ENCODE assay signal across 11 cellular contexts in genomic region chr1:116515702-116516101, GRCh38. TPM values are rescaled to one million over a fixed set of nuclear protein-coding genes. Genes with fewer than 3 reads are reported as not detected.
DNase-seq lines count a peak whose midpoint lies in the region; ATAC-seq, FAIRE-seq and TF ChIP-seq lines count a peak whose summit lies in the region.
"Had no signal": no experiment of that assay in that cellular context is flagged by ENCODE, and none has a peak within 500 bp of the region (broad histone marks: within the 10 kb centered on the region; RNA-seq: fewer than 3 reads in every experiment).

No MANE protein-coding gene starts in this region.

- H3K4me1 ChIP-seq in liver (ENCODE audit: control insufficient read depth in 4 of 4, insufficient read depth in 4 of 4, low read length in 3 of 4) (no peaks in the 10 kb centered on the region), HepG2 (ENCODE audit: insufficient read depth, low read length) (peaks cover 9% of the 10 kb centered on the region), upper lobe of right lung (peaks cover 3% of the 10 kb centered on the region)
- H3K4me1 ChIP-seq in effector memory CD4-positive, alpha-beta T cell (ENCODE audit: control insufficient read depth, insufficient read depth, low read length, poor library complexity, severe bottlenecking): peaks cover 40% of the 10 kb centered on the region

- H3K27me3 ChIP-seq in liver (ENCODE audit: control insufficient read depth in 4 of 4, insufficient read depth in 4 of 4, low read length in 3 of 4) (no peaks in the 10 kb centered on the region), HepG2 (ENCODE audit: control insufficient read depth in 1 of 2, insufficient read depth in 2 of 2, low read length in 2 of 2) (no peaks in the 10 kb centered on the region), upper lobe of right lung (no peaks in the 10 kb centered on the region)
- H3K27me3 ChIP-seq in effector memory CD4-positive, alpha-beta T cell (replicated peaks; ENCODE audit: control insufficient read depth, insufficient read depth, low read length, poor library complexity, severe bottlenecking): no peaks in the 10 kb centered on the region

- H3K4me2 ChIP-seq in HepG2 (ENCODE audit: low read depth, low read length): no peak overlapping the region

- H3K4me3 Mint-ChIP-seq in T-cell: peak overlapping the region; percentile 48 to 70 (median 61)
- H3K4me3 Mint-ChIP-seq: WTC11 had no signal

- peak overlapping the region; percentile 97 to 98 for H3K27ac Mint-ChIP-seq in T-cell
- H3K27ac Mint-ChIP-seq: WTC11 had no signal

- H3K79me2 ChIP-seq in HepG2 (ENCODE audit: insufficient read depth, low read length): peaks cover 9% of the 10 kb centered on the region

- POLR2A ChIA-PET in HepG2 (lab: Yijun Ruan, JAX): no interaction called here
- POLR2A ChIA-PET in T-cell (lab: Charles Lee): interaction anchor here (0.6 to 1.4 kb wide), 5 partner anchors 11 to 550 kb away, joined by 3 to 4 read pairs (median 4); partner anchors contain the start of gene TTF2 (in 1 of the 2)

- H3K36me3 Mint-ChIP-seq in T-cell: peaks cover 9% of the 10 kb centered on the region

- no peak for FAIRE-seq in HepG2 (lab: Jason Lieb, UNC)
- FAIRE-seq: bronchial epithelial cell had no signal

- H3K9me3 Mint-ChIP-seq in T-cell: peaks cover 0 to 5% (median 0%) of the 10 kb centered on the region in 3 donors

- H3K36me3 ChIP-seq in liver (ENCODE audit: control insufficient read depth in 4 of 4, insufficient read depth in 3 of 4, low read depth in 1 of 4, low read length in 3 of 4): peaks cover 0 to 4% (median 0%) of the 10 kb centered on the region in 4 donors
- peaks cover 7 to 26% of the 10 kb centered on the region in 2 experiments for H3K36me3 ChIP-seq in HepG2 (replicated peaks in 1 of 2; ENCODE audit: control insufficient read depth in 1 of 2, insufficient read depth in 2 of 2, low read length in 2 of 2)
- no peaks in the 10 kb centered on the region for H3K36me3 ChIP-seq in effector memory CD4-positive, alpha-beta T cell (ENCODE audit: control insufficient read depth, insufficient read depth, low read length)
- H3K36me3 ChIP-seq in upper lobe of right lung: peaks cover 3% of the 10 kb centered on the region
- H3K36me3 ChIP-seq: thoracic aorta had no signal

- TF ChIP-seq RAD21 in liver (IDR thresholded peaks at IDR 0.05) (no peak), HepG2 (CRISPR knock-in tag; IDR thresholded peaks at IDR 0.05) (no peak)

- H3K9ac ChIP-seq in liver (ENCODE audit: low read depth in 1 of 2, low read length in 2 of 2) (no peak overlapping the region), HepG2 (ENCODE audit: insufficient read depth, low read depth, low read length) (no peak overlapping the region)

- 80% methylated on average over 7 of the region's 7 CpGs for WGBS in liver
- whole genome bisulfite sequencing in HepG2 (ENCODE audit: low lambda C conversion rate): 97% methylated on average over 7 of the region's 7 CpGs

- H2AFZ ChIP-seq in HepG2 (ENCODE audit: low read length): no peak overlapping the region

- no peak for DNase-seq in HepG2 (ENCODE audit: low spot score)
- DNase-seq in T-cell: peak in 17 of 34 experiments; percentile 11 to 39 (median 32)
- peak; percentile 37 to 46 (median 40) for DNase-seq in effector memory CD4-positive, alpha-beta T cell
- no peak for DNase-seq in upper lobe of right lung
- no peak for DNase-seq in HuH-7 (ENCODE audit: low spot score)
- no peak for DNase-seq in foreskin fibroblast
- no peak for DNase-seq in GM03348 (ENCODE audit: low spot score)

- H3K9me3 ChIP-seq in liver (ENCODE audit: control insufficient read depth in 4 of 4, low read length in 3 of 4) (no peaks in the 10 kb centered on the region), HepG2 (ENCODE audit: low read length) (no peaks in the 10 kb centered on the region), upper lobe of right lung (no peaks in the 10 kb centered on the region)
- no peaks in the 10 kb centered on the region for H3K9me3 ChIP-seq in effector memory CD4-positive, alpha-beta T cell (ENCODE audit: control insufficient read depth, low read length)
- H3K9me3 ChIP-seq: thoracic aorta had no signal

- H3K4me3 ChIP-seq in liver (ENCODE audit: low read depth in 1 of 3, low read length in 3 of 3): no peak overlapping the region
- no peak overlapping the region for H3K4me3 ChIP-seq in HepG2 (replicated peaks in 1 of 3; ENCODE audit: insufficient read depth in 1 of 3, low read depth in 2 of 3, low read length in 3 of 3)
- peak overlapping the region; percentile 1 for H3K4me3 ChIP-seq in effector memory CD4-positive, alpha-beta T cell (ENCODE audit: insufficient read depth, low read depth, low read length, poor library complexity, severe bottlenecking)
- no peak overlapping the region for H3K4me3 ChIP-seq in upper lobe of right lung
- no peak overlapping the region for H3K4me3 ChIP-seq in foreskin fibroblast (ENCODE audit: low read depth in 1 of 2, low read length in 2 of 2)
- H3K4me3 ChIP-seq: thoracic aorta had no signal

- in situ Hi-C loops in HepG2 (cut with HindIII; ENCODE audit: extremely low pct_ligation_motif_present, low pct_unique_long_range_greater_than_20kb): no loop called here

- H3K4me1 Mint-ChIP-seq in T-cell: peaks cover 44 to 60% (median 53%) of the 10 kb centered on the region in 3 donors
- H3K4me1 Mint-ChIP-seq: WTC11 had no signal

- TF ChIP-seq CTCF in liver (IDR thresholded peaks at IDR 0.05; ENCODE audit: low read depth, low read length, missing input control): no peak
- TF ChIP-seq CTCF in HepG2 (CRISPR knock-in tag; IDR thresholded peaks at IDR 0.05): no peak
- no peak for TF ChIP-seq CTCF in upper lobe of right lung (IDR thresholded peaks at IDR 0.05)
- no peak for TF ChIP-seq CTCF in foreskin fibroblast (IDR thresholded peaks at IDR 0.05; ENCODE audit: low read depth, low read length)

- no TSS peak for BruUV-seq in HepG2 (replicated peaks; lab: Mats Ljungman, UMichigan)

- intact Hi-C loops in HepG2 (cut with micrococcal nuclease; ENCODE audit: unreplicated experiment) (no loop called here), upper lobe of right lung (cut with DNase I) (no loop called here)

- 0 out of 2 replicates have a peak, but pooled peaks cover 11% of the 10 kb centered on the region for H4K20me1 ChIP-seq in HepG2 (ENCODE audit: insufficient read depth, low read length)

- CTCF ChIA-PET in HepG2 (lab: Yijun Ruan, JAX; ENCODE audit: low intra/inter-chr PET ratio, low total read pairs): no interaction called here
- CTCF ChIA-PET in T-cell (lab: Charles Lee): interaction anchor here (1.0 to 3.2 kb wide), 8 partner anchors 11 to 364 kb away, joined by 3 to 34 read pairs (median 4); no protein-coding TSS in a partner anchor

- no peak for ATAC-seq in HepG2
- ATAC-seq in T-cell (replicated peaks in 1 of 4): peak; percentile 41 to 61 (median 60)
- peak; percentile 50 for ATAC-seq in upper lobe of right lung
- ATAC-seq: WTC11 had no signal

- TF ChIP-seq EP300 in HepG2 (IDR thresholded peaks at IDR 0.05; ENCODE audit: low read depth in 2 of 2, low read length in 2 of 2): no peak
- no peak for TF ChIP-seq EP300 in HepG2 (CRISPR knock-in tag; IDR thresholded peaks at IDR 0.05; ENCODE audit: borderline replicate concordance)

- peak overlapping the region; percentile 72 to 75 for H3K27ac ChIP-seq in liver (ENCODE audit: low read depth in 1 of 2, low read length in 2 of 2)
- H3K27ac ChIP-seq in HepG2 (ENCODE audit: extremely low read length, insufficient read depth, low read length): no peak overlapping the region
- peak overlapping the region; percentile 74 for H3K27ac ChIP-seq in effector memory CD4-positive, alpha-beta T cell (ENCODE audit: insufficient read depth, low read length, poor library complexity, severe bottlenecking)
- peak overlapping the region; percentile 76 for H3K27ac ChIP-seq in upper lobe of right lung

- TF ChIP-seq POLR2A in HepG2 (IDR thresholded peaks at IDR 0.05; ENCODE audit: insufficient read depth in 1 of 2, low read depth in 2 of 2, low read length in 2 of 2): no peak

- no peaks in the 10 kb centered on the region for H3K27me3 Mint-ChIP-seq in T-cell

TF ChIP-seq in liver, 16 proteins besides CTCF, POLR2A, EP300 and RAD21 (continues in another document):
- TF ChIP-seq TAF1 (conservative IDR thresholded peaks at IDR 0.05): no peak

TF ChIP-seq in HepG2, 621 proteins besides CTCF, POLR2A, EP300 and RAD21 (continues in another document):
- no peak for TF ChIP-seq ZMAT5 (CRISPR knock-in tag; IDR thresholded peaks at IDR 0.05; ENCODE audit: borderline replicate concordance, low read depth)
- TF ChIP-seq HNRNPK (IDR thresholded peaks at IDR 0.05; ENCODE audit: low read depth, low read length, poor library complexity, severe bottlenecking): no peak
- TF ChIP-seq ZNF75D (CRISPR knock-in tag; IDR thresholded peaks at IDR 0.05; ENCODE audit: borderline replicate concordance): no peak

RNA-seq across cellular contexts. Expression of gene CD58, which starts 55.1 kb away (rescaled TPM):
- 10 to 100 TPM; 10.4 to 30.2 TPM for total RNA-seq in liver
- 10 to 100 TPM in 1 of 2 donors, 1 to 10 TPM in 1; 5.1 to 11.3 TPM for polyA plus RNA-seq in liver
- 5.3 and 9.4 TPM in 2 replicates for total RNA-seq in HepG2 (2016; rRNA removed; fragmentation: Illumina TruSeq; extraction: Trizol)
- total RNA-seq in HepG2 (2016; cell fraction: cytosol; rRNA removed; fragmentation: Illumina TruSeq; extraction: Trizol; ENCODE audit: low read depth): 2.0 and 2.9 TPM in 2 replicates
- total RNA-seq in HepG2 (2016; cell fraction: insoluble cytoplasmic fraction; rRNA removed; fragmentation: Illumina TruSeq; extraction: Trizol): 6.5 and 11.0 TPM in 2 replicates
- total RNA-seq in HepG2 (2016; cell fraction: membrane; rRNA removed; fragmentation: Illumina TruSeq; extraction: Trizol): 1.8 and 2.9 TPM in 2 replicates
- total RNA-seq in HepG2 (2016; cell fraction: nucleus; rRNA removed; fragmentation: Illumina TruSeq; extraction: Trizol): 10.7 and 13.5 TPM in 2 replicates
- 10.3 and 13.5 TPM in 2 replicates for polyA plus RNA-seq in HepG2 (2011; rRNA removed)
- polyA plus RNA-seq in HepG2 (2011; cell fraction: cytosol; rRNA removed): 4.3 and 8.4 TPM in 2 replicates
- polyA plus RNA-seq in HepG2 (2011; cell fraction: nucleus; rRNA removed): 4.4 and 5.3 TPM in 2 replicates
- polyA plus RNA-seq in HepG2 (2012): 6.7 and 7.2 TPM in 2 replicates
- 1.5 and 2.2 TPM in 2 replicates for polyA plus RNA-seq in HepG2 (2016; cell fraction: cytosol; fragmentation: Illumina TruSeq; extraction: Trizol; ENCODE audit: low read depth)
- polyA plus RNA-seq in HepG2 (2016; cell fraction: insoluble cytoplasmic fraction; fragmentation: Illumina TruSeq; extraction: Trizol; ENCODE audit: low read depth): 3.9 and 7.0 TPM in 2 replicates
- 1.6 and 2.2 TPM in 2 replicates for polyA plus RNA-seq in HepG2 (2016; cell fraction: membrane; fragmentation: Illumina TruSeq; extraction: Trizol; ENCODE audit: low read depth)
- polyA plus RNA-seq in HepG2 (2016; cell fraction: nucleus; fragmentation: Illumina TruSeq; extraction: Trizol; ENCODE audit: insufficient read depth, low read depth): 17.8 and 18.5 TPM in 2 replicates
- polyA minus RNA-seq in HepG2 (2011; rRNA and poly(A)+ RNA removed; ENCODE audit: low replicate concordance): 5.4 and 19.6 TPM in 2 replicates
- 2.8 and 5.9 TPM in 2 replicates for polyA minus RNA-seq in HepG2 (2011; cell fraction: cytosol; rRNA and poly(A)+ RNA removed)
- polyA minus RNA-seq in HepG2 (2011; cell fraction: nucleus; rRNA and poly(A)+ RNA removed): 8.7 and 10.6 TPM in 2 replicates
- total RNA-seq in T-cell: 10 to 100 TPM in 4 of 5 donors, 1 to 10 TPM in 1; 8.9 to 20.5 (median 16.9) TPM
- 33.2 TPM for total RNA-seq in upper lobe of right lung

Comparison
In these comparisons a context has a peak if more than half of its experiments do, and no peak if none do; other contexts are left out.
1. DNase-seq: peak in effector memory CD4-positive, alpha-beta T cell (3 of 3); none in HepG2 (single experiment), upper lobe of right lung (single experiment), HuH-7 (single experiment), foreskin fibroblast (0 of 2) and GM03348 (single experiment).